In the genomic region with DNA sequence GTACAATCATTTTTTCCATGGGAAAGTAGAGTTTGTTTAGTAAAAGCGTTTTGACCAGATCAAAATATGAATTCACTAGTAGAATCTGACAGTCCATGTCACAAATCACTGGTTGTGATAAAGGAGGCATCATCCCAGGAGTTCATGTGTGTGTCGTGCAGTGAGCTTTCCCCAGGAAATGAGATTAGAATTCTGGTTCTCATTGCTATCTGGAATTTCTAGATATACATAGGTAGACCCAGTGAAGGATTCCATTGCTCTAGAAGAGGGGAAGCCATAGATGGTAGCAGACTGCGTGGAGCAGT, we compare ENCODE assay signal across 21 cellular contexts.
"Had no signal": no experiment of that assay in that cellular context is flagged by ENCODE, and none has a peak within 500 bp of the region (broad histone marks: within the 10 kb centered on the region; RNA-seq: fewer than 3 reads in every experiment).

No MANE protein-coding gene starts in this region.

- H3K4me3 Mint-ChIP-seq: activated CD4-positive, alpha-beta memory T cell treated with anti-CD3 and anti-CD28 coated beads, Interleukin-2, amount 10 ng/mL, durations not matched to agents 7 days and 5 days; mesothelial cell of epicardium; neural crest cell; type B pancreatic cell had no signal

- H3K36me3 ChIP-seq: breast epithelium, gastrocnemius medialis, heart left ventricle, lower lobe of right lung, right lobe of liver, suprapubic skin had no signal

- H3K9me3 Mint-ChIP-seq: activated CD4-positive, alpha-beta memory T cell treated with anti-CD3 and anti-CD28 coated beads, Interleukin-2, amount 10 ng/mL, durations not matched to agents 7 days and 5 days; activated T-helper 2 cell treated with anti-CD3 and anti-CD28 coated beads, Interferon-gamma antibody, Interleukin-2, Interleukin-4, amounts not matched to agents 10 μg/mL and 5 μg/mL and 100 μg/mL, durations not matched to agents 14 hours and 24 hours and 36 hours; mesothelial cell of epicardium; neural crest cell; type B pancreatic cell had no signal

- H3K36me3 Mint-ChIP-seq: mesothelial cell of epicardium, type B pancreatic cell had no signal

- H3K27ac ChIP-seq: breast epithelium, gastrocnemius medialis, lower lobe of right lung, right lobe of liver, SK-N-MC, suprapubic skin had no signal

- H3K9me3 ChIP-seq: breast epithelium, gastrocnemius medialis, heart left ventricle, lower lobe of right lung, right lobe of liver, suprapubic skin had no signal

- ATAC-seq: gastrocnemius medialis, lower lobe of right lung, right lobe of liver had no signal

- H3K4me2 ChIP-seq: smooth muscle cell had no signal

- H3K27me3 ChIP-seq: breast epithelium, gastrocnemius medialis, heart left ventricle, right lobe of liver, suprapubic skin had no signal

- DNase-seq: activated CD4-positive, alpha-beta memory T cell treated with anti-CD3 and anti-CD28 coated beads, Interleukin-2, amount 10 ng/mL, durations not matched to agents 7 days and 5 days; activated CD4-positive, CD25-positive, alpha-beta regulatory T cell treated with anti-CD3 and anti-CD28 coated beads, Interleukin-2, amount 50 U/mL, for 72 hours; activated CD8-positive, alpha-beta memory T cell treated with anti-CD3 and anti-CD28 coated beads, Interleukin-2, amount 50 U/mL, for 48 hours; aorta; erythroblast; gastrocnemius medialis; heart left ventricle; lower lobe of right lung; right lobe of liver; stimulated activated CD4-positive, alpha-beta T cell treated with anti-CD3 and anti-CD28 coated beads, Interleukin-4, amount 100 ng/mL, for 4 hours; stimulated activated CD8-positive, alpha-beta memory T cell treated with anti-CD3 and anti-CD28 coated beads, Interleukin-4, amount 100 ng/mL, for 48 hours; stimulated activated naive CD4-positive, alpha-beta T cell treated with Interleukin-2 at 50 U/mL for 16 hours; T-helper 9 cell had no signal

- H3K27ac Mint-ChIP-seq: activated CD4-positive, alpha-beta memory T cell treated with anti-CD3 and anti-CD28 coated beads, Interleukin-2, amount 10 ng/mL, durations not matched to agents 7 days and 5 days; activated T-helper 2 cell treated with anti-CD3 and anti-CD28 coated beads, Interferon-gamma antibody, Interleukin-2, Interleukin-4, amounts not matched to agents 10 μg/mL and 5 μg/mL and 100 μg/mL, durations not matched to agents 14 hours and 24 hours and 36 hours; mesothelial cell of epicardium; type B pancreatic cell had no signal

- H3K4me3 ChIP-seq: breast epithelium, gastrocnemius medialis, heart left ventricle, lower lobe of right lung, right lobe of liver, SK-N-MC, smooth muscle cell, suprapubic skin had no signal

- H3K4me1 ChIP-seq: gastrocnemius medialis, lower lobe of right lung, right lobe of liver, suprapubic skin had no signal
